Comparison of ENCODE assay signal across 18 cellular contexts in the genomic region with DNA sequence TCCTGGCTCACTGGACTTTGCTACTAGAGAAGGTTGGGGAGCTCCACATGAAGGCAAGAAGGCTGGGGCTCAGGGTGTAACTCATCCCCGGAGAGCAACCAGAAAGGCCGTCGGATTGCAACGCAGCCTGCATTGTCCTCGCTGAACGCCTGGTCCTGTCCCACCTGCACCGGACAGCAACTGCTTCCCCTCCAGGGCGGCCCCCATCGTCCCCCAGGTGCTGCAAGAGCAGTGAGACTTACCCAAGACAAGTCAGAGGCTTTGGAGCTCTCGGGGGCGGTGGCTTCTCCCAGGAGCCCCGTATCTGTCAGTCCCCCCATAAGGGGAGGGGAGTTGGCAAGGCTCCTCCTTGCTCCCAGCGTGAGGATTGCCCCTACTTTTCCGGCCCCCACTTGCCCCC. TPM values are rescaled to one million over a fixed set of nuclear protein-coding genes. Genes with fewer than 3 reads are reported as not detected.
DNase-seq lines count a peak whose midpoint lies in the region; ATAC-seq and TF ChIP-seq lines count a peak whose summit lies in the region.
"Had no signal": no experiment of that assay in that cellular context is flagged by ENCODE, and none has a peak within 500 bp of the region (broad histone marks: within the 10 kb centered on the region; RNA-seq: fewer than 3 reads in every experiment).

No MANE protein-coding gene starts in this region.

- H2BK12ac ChIP-seq in mesenchymal stem cell (ENCODE audit: low read length in 2 of 2), result no peak overlapping the region

- no peak overlapping the region for H3K4me3 ChIP-seq in ascending aorta
- no peak overlapping the region for H3K4me3 ChIP-seq in mesenchymal stem cell (ENCODE audit: insufficient read depth in 1 of 2, low read depth in 1 of 2, low read length in 2 of 2)
- H3K4me3 ChIP-seq in thyroid gland (replicated peaks in 1 of 3), result no peak overlapping the region
- H3K4me3 ChIP-seq in osteoblast (ENCODE audit: insufficient read depth, low read length), result no peak overlapping the region
- H3K4me3 ChIP-seq: HAP-1, SJCRH30 had no signal

- ATAC-seq in activated naive CD4-positive, alpha-beta T cell treated with anti-CD3 and anti-CD28 coated beads, Interleukin-2, amount 50 U/mL, for 72 hours, result no peak
- ATAC-seq in naive thymus-derived CD8-positive, alpha-beta T cell, result no peak

- peak overlapping the region; percentile 43 for H3K27ac ChIP-seq in RWPE1
- peak overlapping the region; percentile 85 to 93 for H3K27ac ChIP-seq in ascending aorta
- H3K27ac ChIP-seq in mesenchymal stem cell (ENCODE audit: low read length, poor library complexity, severe bottlenecking), result no peak overlapping the region
- H3K27ac ChIP-seq in thyroid gland, result peak overlapping the region; percentile 89 to 98 (median 89)
- H3K27ac ChIP-seq in osteoblast (ENCODE audit: low read depth, low read length), result no peak overlapping the region
- H3K27ac ChIP-seq: C4-2B, KMS-11 had no signal

- no peak overlapping the region for H4K8ac ChIP-seq in mesenchymal stem cell (ENCODE audit: low read length)

- H3K9ac ChIP-seq in mesenchymal stem cell (ENCODE audit: low read length), result peak overlapping the region; percentile 77
- H3K9ac ChIP-seq: KMS-11 had no signal

- H4K20me1 ChIP-seq in osteoblast (ENCODE audit: insufficient read depth, low read length), result peaks cover 37% of the 10 kb centered on the region

- no peak overlapping the region for H3K27ac Mint-ChIP-seq in activated naive CD4-positive, alpha-beta T cell treated with anti-CD3 and anti-CD28 coated beads, Interleukin-2, amount 50 U/mL, for 72 hours
- no peak overlapping the region for H3K27ac Mint-ChIP-seq in naive thymus-derived CD8-positive, alpha-beta T cell
- no peak overlapping the region for H3K27ac Mint-ChIP-seq in activated CD4-positive, alpha-beta memory T cell treated with anti-CD3 and anti-CD28 coated beads, Interleukin-2, amount 10 ng/mL, durations not matched to agents 7 days and 5 days

- H3K27me3 Mint-ChIP-seq in naive thymus-derived CD8-positive, alpha-beta T cell, result peaks cover 0 to 26% (median 7%) of the 10 kb centered on the region in 5 donors
- peaks cover 14% of the 10 kb centered on the region for H3K27me3 Mint-ChIP-seq in activated CD4-positive, alpha-beta memory T cell treated with anti-CD3 and anti-CD28 coated beads, Interleukin-2, amount 10 ng/mL, durations not matched to agents 7 days and 5 days

- no peak for TF ChIP-seq POLR2A in thyroid gland (IDR thresholded peaks at IDR 0.05)

- H3K4me2 ChIP-seq in mesenchymal stem cell (ENCODE audit: low read length, poor library complexity, severe bottlenecking), result no peak overlapping the region
- no peak overlapping the region for H3K4me2 ChIP-seq in osteoblast (ENCODE audit: insufficient read depth, low read length)
- H3K4me2 ChIP-seq: KMS-11 had no signal

- H3K79me2 ChIP-seq in osteoblast (ENCODE audit: insufficient read depth, low read length), result peaks cover 57% of the 10 kb centered on the region

- H3K36me3 ChIP-seq in ascending aorta (peaks cover 39 to 45% of the 10 kb centered on the region in 2 donors), mesenchymal stem cell (ENCODE audit: control insufficient read depth in 1 of 2, insufficient read depth in 2 of 2, low read depth in 1 of 2, low read length in 2 of 2) (peaks cover 46 to 52% of the 10 kb centered on the region in 2 experiments), thyroid gland (peaks cover 29 to 31% of the 10 kb centered on the region in 2 donors), osteoblast (ENCODE audit: insufficient read depth, low read length) (peaks cover 41% of the 10 kb centered on the region)

- H3K9me3 ChIP-seq in ascending aorta, result no peaks in the 10 kb centered on the region
- H3K9me3 ChIP-seq in mesenchymal stem cell (ENCODE audit: control insufficient read depth, low read length), result no peaks in the 10 kb centered on the region
- H3K9me3 ChIP-seq in thyroid gland, result no peaks in the 10 kb centered on the region
- H3K9me3 ChIP-seq in osteoblast (ENCODE audit: low read depth, low read length), result no peaks in the 10 kb centered on the region
- H3K9me3 ChIP-seq: HAP-1, SJCRH30 had no signal

- no peak overlapping the region for H4K91ac ChIP-seq in mesenchymal stem cell (ENCODE audit: low read length)

- H3K4me1 ChIP-seq in ascending aorta, result peaks cover 24 to 47% of the 10 kb centered on the region in 2 donors
- H3K4me1 ChIP-seq in mesenchymal stem cell (ENCODE audit: control insufficient read depth, insufficient read depth, low read depth, low read length), result peaks cover 61% of the 10 kb centered on the region
- H3K4me1 ChIP-seq in thyroid gland, result peaks cover 49 to 61% of the 10 kb centered on the region in 2 donors
- H3K4me1 ChIP-seq in osteoblast (ENCODE audit: insufficient read depth, low read length), result peaks cover 25% of the 10 kb centered on the region
- H3K4me1 ChIP-seq: HAP-1 had no signal

- no peak overlapping the region for H3K14ac ChIP-seq in mesenchymal stem cell (ENCODE audit: low read length in 2 of 2)

- H2BK15ac ChIP-seq in mesenchymal stem cell (ENCODE audit: low read depth, poor library complexity, severe bottlenecking), result no peak overlapping the region

- no peaks in the 10 kb centered on the region for H3K9me3 Mint-ChIP-seq in activated naive CD4-positive, alpha-beta T cell treated with anti-CD3 and anti-CD28 coated beads, Interleukin-2, amount 50 U/mL, for 72 hours
- no peaks in the 10 kb centered on the region for H3K9me3 Mint-ChIP-seq in naive thymus-derived CD8-positive, alpha-beta T cell
- no peaks in the 10 kb centered on the region for H3K9me3 Mint-ChIP-seq in activated CD4-positive, alpha-beta memory T cell treated with anti-CD3 and anti-CD28 coated beads, Interleukin-2, amount 10 ng/mL, durations not matched to agents 7 days and 5 days

- no peak for TF ChIP-seq CTCF in RWPE1 (conservative IDR thresholded peaks at IDR 0.05; ENCODE audit: low read depth)
- TF ChIP-seq CTCF in ascending aorta (IDR thresholded peaks at IDR 0.05), result no peak
- no peak for TF ChIP-seq CTCF in thyroid gland (IDR thresholded peaks at IDR 0.05)
- no peak for TF ChIP-seq CTCF in osteoblast (IDR thresholded peaks at IDR 0.05; ENCODE audit: extremely low read depth, low read depth, low read length)

- H2BK120ac ChIP-seq in mesenchymal stem cell (ENCODE audit: low read depth, low read length), result no peak overlapping the region

- intact Hi-C loops in ascending aorta (cut with DNase I), result no loop called here
- intact Hi-C loops in thyroid gland (cut with DNase I), result no loop called here

- no peak overlapping the region for H3K18ac ChIP-seq in mesenchymal stem cell (ENCODE audit: low read depth in 1 of 2, low read length in 2 of 2)

- CTCF ChIA-PET in RWPE1 (lab: Yijun Ruan, JAX), result interaction anchor here (0.5 to 0.7 kb wide), 3 partner anchors 44 to 272 kb away, joined by 3 to 4 read pairs (median 3); no protein-coding TSS in a partner anchor
- CTCF ChIA-PET in activated CD4-positive, alpha-beta memory T cell treated with anti-CD3 and anti-CD28 coated beads, Interleukin-2, amount 10 ng/mL, durations not matched to agents 7 days and 5 days (lab: Charles Lee), result no interaction called here

- WGBS in mesenchymal stem cell, result 84% methylated on average over 14 of the region's 14 CpGs
- 42 to 66% methylated on average over 2 to 12 of the region's 14 CpGs for WGBS in thyroid gland, 2 donors

- H3K4ac ChIP-seq in mesenchymal stem cell (ENCODE audit: low read depth in 1 of 2, low read length in 2 of 2), result no peak overlapping the region

- no peaks in the 10 kb centered on the region for H3K27me3 ChIP-seq in ascending aorta
- no peaks in the 10 kb centered on the region for H3K27me3 ChIP-seq in mesenchymal stem cell (ENCODE audit: control insufficient read depth in 1 of 2, insufficient read depth in 1 of 2, low read length in 2 of 2)
- no peaks in the 10 kb centered on the region for H3K27me3 ChIP-seq in thyroid gland
- no peaks in the 10 kb centered on the region for H3K27me3 ChIP-seq in osteoblast (ENCODE audit: insufficient read depth, low read length)
- H3K27me3 ChIP-seq: SJCRH30 had no signal

- H3K79me1 ChIP-seq in mesenchymal stem cell (replicated peaks; ENCODE audit: low read length, poor library complexity, severe bottlenecking), result peaks cover 25% of the 10 kb centered on the region

- H3K4me1 Mint-ChIP-seq in naive thymus-derived CD8-positive, alpha-beta T cell, result peaks cover 2 to 20% (median 14%) of the 10 kb centered on the region in 4 donors
- H3K4me1 Mint-ChIP-seq in activated CD4-positive, alpha-beta memory T cell treated with anti-CD3 and anti-CD28 coated beads, Interleukin-2, amount 10 ng/mL, durations not matched to agents 7 days and 5 days, result peaks cover 4% of the 10 kb centered on the region

- no peaks in the 10 kb centered on the region for H3K36me3 Mint-ChIP-seq in activated naive CD4-positive, alpha-beta T cell treated with anti-CD3 and anti-CD28 coated beads, Interleukin-2, amount 50 U/mL, for 72 hours
- no peaks in the 10 kb centered on the region for H3K36me3 Mint-ChIP-seq in naive thymus-derived CD8-positive, alpha-beta T cell
- peaks cover 5% of the 10 kb centered on the region for H3K36me3 Mint-ChIP-seq in activated CD4-positive, alpha-beta memory T cell treated with anti-CD3 and anti-CD28 coated beads, Interleukin-2, amount 10 ng/mL, durations not matched to agents 7 days and 5 days (ENCODE audit: low read depth)

- no peak overlapping the region for H3K23ac ChIP-seq in mesenchymal stem cell (ENCODE audit: low read length in 2 of 2)

- no peak overlapping the region for H2BK5ac ChIP-seq in mesenchymal stem cell (ENCODE audit: low read depth, low read length, poor library complexity, severe bottlenecking)

- DNase-seq in RWPE1 (ENCODE audit: low spot score), result no peak
- DNase-seq in ascending aorta (ENCODE audit: low spot score in 2 of 2), result no peak
- DNase-seq in mesenchymal stem cell, result no peak
- no peak for DNase-seq in thyroid gland
- no peak for DNase-seq in activated naive CD4-positive, alpha-beta T cell treated with anti-CD3 and anti-CD28 coated beads, Interleukin-2, amount 50 U/mL, for 72 hours (ENCODE audit: low spot score in 2 of 2)
- DNase-seq in naive thymus-derived CD8-positive, alpha-beta T cell, result no peak
- no peak for DNase-seq in osteoblast (ENCODE audit: insufficient read length, low spot score, missing footprints)
- no peak for DNase-seq in activated CD4-positive, alpha-beta memory T cell treated with anti-CD3 and anti-CD28 coated beads, Interleukin-2, amount 10 ng/mL, durations not matched to agents 7 days and 5 days
- DNase-seq: ACHN, DMS79, NCI-H1417 treated with DMSO at 0.1 percent for 48 hours, NCI-H187 treated with DMSO at 0.1 percent for 48 hours, NCI-H226, NCI-H524 treated with DMSO at 0.1 percent for 48 hours had no signal

- POLR2A ChIA-PET in RWPE1 (lab: Yijun Ruan, JAX; ENCODE audit: low non-redundant PET), result no interaction called here
- POLR2A ChIA-PET in naive thymus-derived CD8-positive, alpha-beta T cell (lab: Charles Lee), result no interaction called here
- POLR2A ChIA-PET in activated CD4-positive, alpha-beta memory T cell treated with anti-CD3 and anti-CD28 coated beads, Interleukin-2, amount 10 ng/mL, durations not matched to agents 7 days and 5 days (lab: Charles Lee), result no interaction called here

- H2AFZ ChIP-seq in mesenchymal stem cell (ENCODE audit: low read depth, low read length), result no peak overlapping the region
- no peak overlapping the region for H2AFZ ChIP-seq in osteoblast (ENCODE audit: low read length)

- H2AK5ac ChIP-seq in mesenchymal stem cell (ENCODE audit: low read length, severe bottlenecking), result no peak overlapping the region

- no peak overlapping the region for H3K4me3 Mint-ChIP-seq in naive thymus-derived CD8-positive, alpha-beta T cell
- no peak overlapping the region for H3K4me3 Mint-ChIP-seq in activated CD4-positive, alpha-beta memory T cell treated with anti-CD3 and anti-CD28 coated beads, Interleukin-2, amount 10 ng/mL, durations not matched to agents 7 days and 5 days

RNA-seq across cellular contexts. Expression of a gene that starts 18.4 kb away (rescaled TPM):
- total RNA-seq in ascending aorta (257 TPM), thyroid gland (10 to 100 TPM; 57.5 to 89.7 (median 73.3) TPM), osteoblast (137 and 140 TPM in 2 replicates)
- polyA plus RNA-seq in mesenchymal stem cell (2013, experiment 1 of 2), result 15.1 TPM
- 14.1 TPM for polyA plus RNA-seq in mesenchymal stem cell (2013, experiment 2 of 2)
- total RNA-seq in activated naive CD4-positive, alpha-beta T cell treated with anti-CD3 and anti-CD28 coated beads, Interleukin-2, amount 50 U/mL, for 72 hours, result 10 to 100 TPM in 1 of 2 donors, 1 to 10 TPM in 1; 9.1 to 32.4 TPM
- total RNA-seq in naive thymus-derived CD8-positive, alpha-beta T cell, result 1 to 10 TPM; 4.1 to 4.6 TPM
- 1 to 10 TPM in 2 of 3 donors, under 1 TPM in 1; 0.42 to 4.8 (median 1.3) TPM for polyA plus RNA-seq in naive thymus-derived CD8-positive, alpha-beta T cell
- total RNA-seq in activated CD4-positive, alpha-beta memory T cell treated with anti-CD3 and anti-CD28 coated beads, Interleukin-2, amount 10 ng/mL, durations not matched to agents 7 days and 5 days, result 10 to 100 TPM; 27.3 to 28.1 TPM

Comparison
In these comparisons a context has a peak if more than half of its experiments do, and no peak if none do; other contexts are left out.
1. H3K27ac ChIP-seq: peak in RWPE1 (single experiment), ascending aorta (2 of 2) and thyroid gland (3 of 3); none in mesenchymal stem cell (single experiment) and osteoblast (single experiment).